Comparison of ENCODE assay signal across 8 cellular contexts in the genomic region with DNA sequence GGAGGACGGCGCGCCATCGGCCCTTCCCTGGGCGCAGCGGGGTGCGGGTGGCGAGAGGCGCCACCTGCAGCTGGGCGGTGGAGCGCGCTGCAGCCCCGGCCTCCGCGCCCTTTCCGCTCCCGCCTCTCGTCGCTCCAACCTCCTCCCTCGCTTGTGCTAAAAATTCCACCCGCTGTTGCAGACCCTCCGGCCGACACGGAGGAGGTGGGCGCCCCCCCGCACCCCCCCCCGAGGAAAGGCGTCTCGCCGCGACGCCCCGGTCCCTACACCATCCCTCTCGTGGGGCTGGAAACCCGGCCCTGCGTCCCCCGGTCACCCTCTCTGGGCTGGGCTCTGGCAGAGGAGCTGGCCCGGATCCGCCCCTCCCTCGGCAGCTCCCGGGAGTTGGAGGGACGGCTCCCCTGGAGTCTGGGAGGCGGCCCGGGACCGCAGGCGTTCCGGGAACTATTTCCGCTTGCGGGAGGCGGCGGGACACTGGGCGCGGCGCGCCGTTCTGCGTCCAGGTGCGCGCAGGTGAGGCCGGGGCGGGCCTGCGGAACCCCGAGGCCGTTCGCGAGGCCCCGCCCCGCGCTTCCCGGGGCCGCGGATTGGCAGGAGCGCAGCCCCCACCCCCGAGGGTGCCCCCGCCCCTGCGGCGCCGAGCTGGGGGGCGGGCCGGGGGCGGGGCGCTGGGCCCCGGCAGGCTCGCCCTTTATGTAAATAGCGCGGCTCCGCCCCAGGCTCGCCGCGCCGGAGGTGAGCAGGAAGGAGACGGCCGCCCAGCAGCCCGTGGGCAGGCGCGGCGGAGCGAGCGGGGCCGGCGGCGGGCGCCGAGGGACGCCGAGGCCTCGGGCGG. TPM values are rescaled to one million over a fixed set of nuclear protein-coding genes. Genes with fewer than 3 reads are reported as not detected.
DNase-seq lines count a peak whose midpoint lies in the region; ATAC-seq and TF ChIP-seq lines count a peak whose summit lies in the region.

A gene with protein sequence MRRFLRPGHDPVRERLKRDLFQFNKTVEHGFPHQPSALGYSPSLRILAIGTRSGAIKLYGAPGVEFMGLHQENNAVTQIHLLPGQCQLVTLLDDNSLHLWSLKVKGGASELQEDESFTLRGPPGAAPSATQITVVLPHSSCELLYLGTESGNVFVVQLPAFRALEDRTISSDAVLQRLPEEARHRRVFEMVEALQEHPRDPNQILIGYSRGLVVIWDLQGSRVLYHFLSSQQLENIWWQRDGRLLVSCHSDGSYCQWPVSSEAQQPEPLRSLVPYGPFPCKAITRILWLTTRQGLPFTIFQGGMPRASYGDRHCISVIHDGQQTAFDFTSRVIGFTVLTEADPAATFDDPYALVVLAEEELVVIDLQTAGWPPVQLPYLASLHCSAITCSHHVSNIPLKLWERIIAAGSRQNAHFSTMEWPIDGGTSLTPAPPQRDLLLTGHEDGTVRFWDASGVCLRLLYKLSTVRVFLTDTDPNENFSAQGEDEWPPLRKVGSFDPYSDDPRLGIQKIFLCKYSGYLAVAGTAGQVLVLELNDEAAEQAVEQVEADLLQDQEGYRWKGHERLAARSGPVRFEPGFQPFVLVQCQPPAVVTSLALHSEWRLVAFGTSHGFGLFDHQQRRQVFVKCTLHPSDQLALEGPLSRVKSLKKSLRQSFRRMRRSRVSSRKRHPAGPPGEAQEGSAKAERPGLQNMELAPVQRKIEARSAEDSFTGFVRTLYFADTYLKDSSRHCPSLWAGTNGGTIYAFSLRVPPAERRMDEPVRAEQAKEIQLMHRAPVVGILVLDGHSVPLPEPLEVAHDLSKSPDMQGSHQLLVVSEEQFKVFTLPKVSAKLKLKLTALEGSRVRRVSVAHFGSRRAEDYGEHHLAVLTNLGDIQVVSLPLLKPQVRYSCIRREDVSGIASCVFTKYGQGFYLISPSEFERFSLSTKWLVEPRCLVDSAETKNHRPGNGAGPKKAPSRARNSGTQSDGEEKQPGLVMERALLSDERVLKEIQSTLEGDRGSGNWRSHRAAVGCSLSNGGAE (plus strand): TSS at position 727 of the 835 bp plus-strand sequence. CDS start 17,730 bp downstream, outside the sequence.

- H3K4me1 ChIP-seq in Caco-2, result peaks cover 5% of the 10 kb centered on the region; the same call in 1 of the 2 replicates
- peaks cover 13% of the 10 kb centered on the region for H3K4me1 ChIP-seq in Panc1 (ENCODE audit: control insufficient read depth, insufficient read depth, low read length)
- H3K4me1 ChIP-seq in suprapubic skin, result peaks cover 24% of the 10 kb centered on the region

- peak within 1 kb of the TSS; percentile 68 for H3K4me3 ChIP-seq in Caco-2 (ENCODE audit: low read depth, low read length)
- H3K4me3 ChIP-seq in Panc1 (ENCODE audit: low read depth in 2 of 2, low read length in 2 of 2), result peak within 1 kb of the TSS; percentile 68 to 75
- H3K4me3 ChIP-seq in fibroblast of mammary gland (ENCODE audit: control insufficient read depth, low read depth, low read length), result peak within 1 kb of the TSS; percentile 21
- H3K4me3 ChIP-seq in suprapubic skin, result peak within 1 kb of the TSS; percentile 63

- no peaks in the 10 kb centered on the region for H3K27me3 ChIP-seq in Caco-2 (replicated peaks; ENCODE audit: control insufficient read depth, insufficient read depth, low read length)
- no peaks in the 10 kb centered on the region for H3K27me3 ChIP-seq in Panc1 (ENCODE audit: control insufficient read depth, insufficient read depth, low read length)
- H3K27me3 ChIP-seq in suprapubic skin, result no peaks in the 10 kb centered on the region

- CTCF ChIA-PET in Caco-2 (lab: Charles Lee), result interaction anchor here (0.5 to 3.2 kb wide), 16 partner anchors 8 to 1444 kb away, joined by 3 to 52 read pairs (median 4); a partner anchor contains a TSS
- CTCF ChIA-PET in Panc1 (lab: Charles Lee), result interaction anchor here (0.6 to 1.9 kb wide), 11 partner anchors 9 to 683 kb away, joined by 3 to 10 read pairs (median 6); a partner anchor contains a TSS

- no peaks in the 10 kb centered on the region for H3K9me3 ChIP-seq in Caco-2
- H3K9me3 ChIP-seq in Panc1 (ENCODE audit: control insufficient read depth, insufficient read depth, low read depth, low read length), result no peaks in the 10 kb centered on the region
- no peaks in the 10 kb centered on the region for H3K9me3 ChIP-seq in suprapubic skin

- TF ChIP-seq CTCF in Caco-2 (IDR thresholded peaks at IDR 0.05; ENCODE audit: insufficient read depth in 1 of 2, low read depth in 1 of 2, low read length in 1 of 2, severe bottlenecking in 1 of 2, unreplicated experiment in 1 of 2) (peak; percentile 47 to 54), Panc1 (IDR thresholded peaks at IDR 0.05) (no peak; the same call in 1 of the 2 replicates), fibroblast of mammary gland (conservative IDR thresholded peaks at IDR 0.05; ENCODE audit: control insufficient read depth, insufficient read depth, low read depth, low read length) (no peak), neural crest cell (conservative IDR thresholded peaks at IDR 0.05) (peak; percentile 58), suprapubic skin (IDR thresholded peaks at IDR 0.05) (peak in 1 of 2 donors; percentile 46)

- ATAC-seq in GM21447 (IDR thresholded peaks at IDR 0.05; ENCODE audit: unreplicated experiment) (peak; percentile 85), Panc1 (peak; percentile 88)
- peak; percentile 93 for ATAC-seq in activated T-cell treated with anti-CD3 and anti-CD28 coated beads, Interleukin-2, amount 50 U/mL, for 72 hours (replicated peaks in 1 of 2)

- TF ChIP-seq EP300 in suprapubic skin (IDR thresholded peaks at IDR 0.05), result no peak

- H3K27me3 Mint-ChIP-seq in Caco-2 (ENCODE audit: insufficient read depth, unreplicated experiment) (no peaks in the 10 kb centered on the region), IgD-negative memory B cell (no peaks in the 10 kb centered on the region), neural crest cell (ENCODE audit: low read depth) (peaks cover 18% of the 10 kb centered on the region)
- no peaks in the 10 kb centered on the region for H3K27me3 Mint-ChIP-seq in activated T-cell treated with anti-CD3 and anti-CD28 coated beads, Interleukin-2, amount 50 U/mL, for 72 hours (ENCODE audit: low read depth)

- no peak for TF ChIP-seq POLR2A in suprapubic skin (IDR thresholded peaks at IDR 0.05)

- H3K27ac ChIP-seq in Panc1 (ENCODE audit: low read length), result peak within 1 kb of the TSS; percentile 81
- peak within 1 kb of the TSS; percentile 86 for H3K27ac ChIP-seq in suprapubic skin

- H3K36me3 Mint-ChIP-seq in Caco-2 (ENCODE audit: insufficient read depth, unreplicated experiment), result peaks cover 58% of the 10 kb centered on the region
- H3K36me3 Mint-ChIP-seq in IgD-negative memory B cell, result no peaks in the 10 kb centered on the region
- peaks cover 0 to 2% of the 10 kb centered on the region in 2 donors for H3K36me3 Mint-ChIP-seq in activated T-cell treated with anti-CD3 and anti-CD28 coated beads, Interleukin-2, amount 50 U/mL, for 72 hours (ENCODE audit: insufficient read depth in 2 of 2)
- H3K36me3 Mint-ChIP-seq in neural crest cell (ENCODE audit: low read depth), result peaks cover 5% of the 10 kb centered on the region

- intact Hi-C loops in Caco-2 (cut with micrococcal nuclease; ENCODE audit: unreplicated experiment), result loop anchor here (1.0 to 5.0 kb wide), 3 partner anchors 9 to 98 kb away; a partner anchor contains a TSS
- intact Hi-C loops in Panc1 (cut with micrococcal nuclease; ENCODE audit: unreplicated experiment), result no loop called here

- H3K4me1 Mint-ChIP-seq in Caco-2 (ENCODE audit: low read depth, unreplicated experiment) (peaks cover 16% of the 10 kb centered on the region), IgD-negative memory B cell (peaks cover 0 to 9% (median 5%) of the 10 kb centered on the region in 3 donors), neural crest cell (peaks cover 7% of the 10 kb centered on the region)
- H3K4me1 Mint-ChIP-seq in activated T-cell treated with anti-CD3 and anti-CD28 coated beads, Interleukin-2, amount 50 U/mL, for 72 hours (ENCODE audit: low read depth), result peaks cover 13% of the 10 kb centered on the region

- POLR2A ChIA-PET in Caco-2 (lab: Charles Lee), result interaction anchor here (0.5 to 1.8 kb wide), 23 partner anchors 8 to 644 kb away, joined by 3 to 26 read pairs (median 4); a partner anchor contains a TSS
- POLR2A ChIA-PET in Panc1 (lab: Charles Lee), result interaction anchor here (0.6 to 0.7 kb wide), 4 partner anchors 9 to 265 kb away, joined by 3 to 11 read pairs (median 5); no protein-coding TSS in a partner anchor

- in situ Hi-C loops in Panc1 (cut with HindIII; ENCODE audit: low pct_unique_long_range_greater_than_20kb, low sequenced_read_pairs), result no loop called here

- DNase-seq in Caco-2 (peak; percentile 95 to 98), Panc1 (ENCODE audit: low read depth, low spot score) (no peak), fibroblast of mammary gland (ENCODE audit: low read depth) (no peak), neural crest cell (ENCODE audit: low read depth, low spot score) (peak; percentile 48), suprapubic skin (ENCODE audit: low spot score in 2 of 2) (no peak)
- peak; percentile 86 to 90 for DNase-seq in activated T-cell treated with anti-CD3 and anti-CD28 coated beads, Interleukin-2, amount 50 U/mL, for 72 hours

- no TSS peak for BruUV-seq in Caco-2 (replicated peaks; lab: Mats Ljungman, UMichigan)
- BruUV-seq in Panc1 (replicated peaks; lab: Mats Ljungman, UMichigan), result no TSS peak

- WGBS in suprapubic skin, result 0% methylated on average over 10 of the region's 108 CpGs

- H3K4me3 Mint-ChIP-seq in Caco-2 (ENCODE audit: unreplicated experiment), result peak within 1 kb of the TSS; percentile 92
- peak within 1 kb of the TSS; percentile 76 to 94 (median 84) for H3K4me3 Mint-ChIP-seq in IgD-negative memory B cell
- H3K4me3 Mint-ChIP-seq in activated T-cell treated with anti-CD3 and anti-CD28 coated beads, Interleukin-2, amount 50 U/mL, for 72 hours, result peak within 1 kb of the TSS; percentile 75 to 78
- peak within 1 kb of the TSS; percentile 78 for H3K4me3 Mint-ChIP-seq in neural crest cell

- H3K36me3 ChIP-seq in Caco-2 (ENCODE audit: control insufficient read depth, insufficient read depth, low read length) (no peaks in the 10 kb centered on the region; the same call in 1 of the 2 replicates), Panc1 (ENCODE audit: control insufficient read depth, insufficient read depth, low read length) (peaks cover 2% of the 10 kb centered on the region; the same call in 1 of the 2 replicates), suprapubic skin (peaks cover 12% of the 10 kb centered on the region)

- H3K27ac Mint-ChIP-seq in Caco-2 (ENCODE audit: unreplicated experiment) (peak within 1 kb of the TSS; percentile 76), IgD-negative memory B cell (peak within 1 kb of the TSS; percentile 41 to 69 (median 63)), neural crest cell (ENCODE audit: unreplicated experiment) (peak within 1 kb of the TSS; percentile 35)
- no peak within 1 kb of the TSS for H3K27ac Mint-ChIP-seq in activated T-cell treated with anti-CD3 and anti-CD28 coated beads, Interleukin-2, amount 50 U/mL, for 72 hours

- H3K9me3 Mint-ChIP-seq in Caco-2 (ENCODE audit: unreplicated experiment), result no peaks in the 10 kb centered on the region
- H3K9me3 Mint-ChIP-seq in IgD-negative memory B cell, result no peaks in the 10 kb centered on the region
- no peaks in the 10 kb centered on the region for H3K9me3 Mint-ChIP-seq in activated T-cell treated with anti-CD3 and anti-CD28 coated beads, Interleukin-2, amount 50 U/mL, for 72 hours
- no peaks in the 10 kb centered on the region for H3K9me3 Mint-ChIP-seq in neural crest cell

RNA-seq across cellular contexts. Expression of the gene that starts here (rescaled TPM):
- total RNA-seq in Caco-2 (2022) (165 and 179 TPM in 2 replicates), Panc1 (2021; ENCODE audit: unreplicated experiment) (201 TPM), neural crest cell (3.4 and 4.3 TPM in 2 replicates), suprapubic skin (100 to 1,000 TPM in 1 of 4 donors, 10 to 100 TPM in 3; 75.3 to 114 (median 78.4) TPM)
- 21.8 TPM for polyA plus RNA-seq in IgD-negative memory B cell
- polyA plus RNA-seq in Panc1 (2012; ENCODE audit: insufficient read length), result 233 TPM
- 10 to 100 TPM; 12.5 to 17.4 TPM for total RNA-seq in activated T-cell treated with anti-CD3 and anti-CD28 coated beads, Interleukin-2, amount 50 U/mL, for 72 hours

Comparison
In these comparisons a context has a peak if more than half of its experiments do, and no peak if none do; other contexts are left out.
1. DNase-seq: peak in Caco-2 (2 of 2), activated T-cell treated with anti-CD3 and anti-CD28 coated beads, Interleukin-2, amount 50 U/mL, for 72 hours (2 of 2) and neural crest cell (single experiment); none in Panc1 (single experiment), fibroblast of mammary gland (single experiment) and suprapubic skin (0 of 2).
2. H3K4me3 ChIP-seq: peak in every context shown above with its lines; median percentile 72 in Panc1; 68 in Caco-2; 63 in suprapubic skin; 21 in fibroblast of mammary gland.
3. CTCF ChIP-seq: peak in Caco-2 (2 of 2) and neural crest cell (single experiment); none in Panc1 (single experiment) and fibroblast of mammary gland (single experiment).
4. Peak in every context shown above with its lines, with median percentiles within 50 percentile points of each other: H3K4me3 Mint-ChIP-seq and ATAC-seq.